8 cellular contexts compared by ENCODE assay signal in the genomic region with DNA sequence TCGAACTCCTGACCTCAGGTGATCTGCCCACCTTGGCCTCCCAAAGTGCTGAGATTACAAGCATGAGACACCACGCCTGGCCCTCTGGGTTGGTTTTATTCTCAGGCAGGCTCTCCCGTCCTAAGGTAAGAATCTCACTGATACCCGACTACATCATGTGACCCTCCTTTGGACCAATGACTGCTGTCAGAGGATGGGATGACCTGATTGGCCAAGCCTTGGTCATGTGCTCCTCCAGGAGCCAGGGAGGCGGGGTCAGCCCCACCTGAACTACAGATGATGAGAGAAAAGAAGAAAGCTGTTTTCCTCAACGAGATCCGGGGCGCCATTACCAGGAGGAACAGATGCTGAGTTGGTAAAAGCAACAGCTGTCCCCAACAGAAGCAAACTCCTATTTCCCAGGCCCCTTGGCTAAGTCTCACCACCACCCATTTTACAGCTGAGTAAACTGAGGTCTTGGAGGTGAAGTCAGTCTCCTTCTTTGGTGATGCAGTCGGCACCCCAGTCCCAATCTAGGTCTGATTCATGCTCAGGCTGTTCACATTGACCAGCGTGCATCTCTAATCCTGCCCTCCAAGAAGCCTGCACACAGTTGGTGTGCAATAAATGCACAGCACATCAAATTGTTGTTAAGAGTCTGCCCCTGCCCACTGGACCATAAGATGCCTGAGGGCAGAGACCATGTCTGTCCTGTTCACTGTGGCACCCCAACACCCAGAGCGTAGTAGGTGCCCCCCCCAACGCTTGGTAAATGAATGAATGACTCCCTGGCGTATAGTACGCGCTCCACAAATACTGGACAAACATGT.
A peak's percentile ranks its signal among the peaks of the same experiment; 100 is the strongest.
DNase-seq lines count a peak whose midpoint lies in the region; ATAC-seq and TF ChIP-seq lines count a peak whose summit lies in the region.

No MANE protein-coding gene starts in this region.

- peak overlapping the region; percentile 79 to 85 for H3K27ac ChIP-seq in thoracic aorta

- intact Hi-C loops in activated CD8-positive, alpha-beta T cell treated with anti-CD3 and anti-CD28 coated beads for 36 hours (cut with micrococcal nuclease), result no loop called here

- H3K4me3 ChIP-seq in thoracic aorta, result no peak overlapping the region

- H3K36me3 ChIP-seq in thoracic aorta, result no peaks in the 10 kb centered on the region

- no peak overlapping the region for H3K4me3 Mint-ChIP-seq in activated CD8-positive, alpha-beta T cell treated with anti-CD3 and anti-CD28 coated beads for 36 hours
- H3K4me3 Mint-ChIP-seq in activated CD8-positive, alpha-beta T cell treated with anti-CD3 and anti-CD28 coated beads, Interleukin-2, amount 10 ng/mL, durations not matched to agents 7 days and 5 days, result no peak overlapping the region
- H3K4me3 Mint-ChIP-seq in T-cell, result peak overlapping the region in 1 of 3 donors; percentile 59

- H3K27ac Mint-ChIP-seq in activated CD8-positive, alpha-beta T cell treated with anti-CD3 and anti-CD28 coated beads for 36 hours, result no peak overlapping the region
- no peak overlapping the region for H3K27ac Mint-ChIP-seq in activated CD8-positive, alpha-beta T cell treated with anti-CD3 and anti-CD28 coated beads, Interleukin-2, amount 10 ng/mL, durations not matched to agents 7 days and 5 days
- no peak overlapping the region for H3K27ac Mint-ChIP-seq in T-cell

- no peaks in the 10 kb centered on the region for H3K36me3 Mint-ChIP-seq in activated CD8-positive, alpha-beta T cell treated with anti-CD3 and anti-CD28 coated beads for 36 hours (ENCODE audit: low read depth)
- H3K36me3 Mint-ChIP-seq in activated CD8-positive, alpha-beta T cell treated with anti-CD3 and anti-CD28 coated beads, Interleukin-2, amount 10 ng/mL, durations not matched to agents 7 days and 5 days (ENCODE audit: low read depth), result no peaks in the 10 kb centered on the region
- no peaks in the 10 kb centered on the region for H3K36me3 Mint-ChIP-seq in T-cell

- H3K27me3 ChIP-seq in thoracic aorta (replicated peaks; ENCODE audit: insufficient read depth), result no peaks in the 10 kb centered on the region

- POLR2A ChIA-PET in activated CD8-positive, alpha-beta T cell treated with anti-CD3 and anti-CD28 coated beads for 36 hours (lab: Charles Lee), result no interaction called here
- POLR2A ChIA-PET in activated CD8-positive, alpha-beta T cell treated with anti-CD3 and anti-CD28 coated beads, Interleukin-2, amount 10 ng/mL, durations not matched to agents 7 days and 5 days (lab: Charles Lee), result no interaction called here
- POLR2A ChIA-PET in T-cell (lab: Charles Lee), result no interaction called here

- H3K4me1 ChIP-seq in thoracic aorta (ENCODE audit: control insufficient read depth in 1 of 2, low read depth in 2 of 2), result peaks cover 19 to 29% of the 10 kb centered on the region in 2 donors

- H3K9me3 Mint-ChIP-seq in activated CD8-positive, alpha-beta T cell treated with anti-CD3 and anti-CD28 coated beads for 36 hours, result no peaks in the 10 kb centered on the region
- no peaks in the 10 kb centered on the region for H3K9me3 Mint-ChIP-seq in activated CD8-positive, alpha-beta T cell treated with anti-CD3 and anti-CD28 coated beads, Interleukin-2, amount 10 ng/mL, durations not matched to agents 7 days and 5 days (ENCODE audit: insufficient read depth)
- H3K9me3 Mint-ChIP-seq in T-cell, result no peaks in the 10 kb centered on the region

- peaks cover 5% of the 10 kb centered on the region for H3K27me3 Mint-ChIP-seq in activated CD8-positive, alpha-beta T cell treated with anti-CD3 and anti-CD28 coated beads for 36 hours
- H3K27me3 Mint-ChIP-seq in activated CD8-positive, alpha-beta T cell treated with anti-CD3 and anti-CD28 coated beads, Interleukin-2, amount 10 ng/mL, durations not matched to agents 7 days and 5 days (ENCODE audit: low read depth), result peaks cover 37% of the 10 kb centered on the region
- peaks cover 0 to 14% of the 10 kb centered on the region in 2 donors for H3K27me3 Mint-ChIP-seq in T-cell

- H3K9me3 ChIP-seq in thoracic aorta, result no peaks in the 10 kb centered on the region

- DNase-seq in activated CD8-positive, alpha-beta T cell treated with anti-CD3 and anti-CD28 coated beads for 36 hours, result peak; percentile 32
- DNase-seq in activated CD8-positive, alpha-beta T cell treated with anti-CD3 and anti-CD28 coated beads, Interleukin-2, amount 10 ng/mL, durations not matched to agents 7 days and 5 days, result no peak
- DNase-seq in NCI-H524 (lab: John Stamatoyannopoulos, UW), result peak; percentile 87 to 96
- DNase-seq in germinal center (ENCODE audit: low spot score), result peak; percentile 75
- no peak for DNase-seq in thoracic aorta (ENCODE audit: low spot score)
- DNase-seq in cerebellar nuclear complex (lab: John Stamatoyannopoulos, UW), result no peak
- DNase-seq in T-cell, result no peak
- no peak for DNase-seq in NCI-H1930 (lab: John Stamatoyannopoulos, UW)

- peaks cover 27% of the 10 kb centered on the region for H3K4me1 Mint-ChIP-seq in activated CD8-positive, alpha-beta T cell treated with anti-CD3 and anti-CD28 coated beads for 36 hours (ENCODE audit: low read depth)
- H3K4me1 Mint-ChIP-seq in activated CD8-positive, alpha-beta T cell treated with anti-CD3 and anti-CD28 coated beads, Interleukin-2, amount 10 ng/mL, durations not matched to agents 7 days and 5 days (ENCODE audit: low read depth), result peaks cover 13% of the 10 kb centered on the region
- H3K4me1 Mint-ChIP-seq in T-cell, result peaks cover 17 to 24% (median 18%) of the 10 kb centered on the region in 3 donors

- ATAC-seq in activated CD8-positive, alpha-beta T cell treated with anti-CD3 and anti-CD28 coated beads for 36 hours, result peak; percentile 35
- ATAC-seq in activated CD8-positive, alpha-beta T cell treated with anti-CD3 and anti-CD28 coated beads, Interleukin-2, amount 10 ng/mL, durations not matched to agents 7 days and 5 days, result no peak
- no peak for ATAC-seq in thoracic aorta (ENCODE audit: insufficient number of reproducible peaks, low FRiP score, low read depth)
- ATAC-seq in T-cell (replicated peaks in 1 of 4), result no peak

- CTCF ChIA-PET in activated CD8-positive, alpha-beta T cell treated with anti-CD3 and anti-CD28 coated beads for 36 hours (lab: Charles Lee), result no interaction called here
- CTCF ChIA-PET in activated CD8-positive, alpha-beta T cell treated with anti-CD3 and anti-CD28 coated beads, Interleukin-2, amount 10 ng/mL, durations not matched to agents 7 days and 5 days (lab: Charles Lee), result no interaction called here
- CTCF ChIA-PET in T-cell (lab: Charles Lee), result no interaction called here

- no peak for TF ChIP-seq CTCF in activated CD8-positive, alpha-beta T cell treated with anti-CD3 and anti-CD28 coated beads for 36 hours (IDR thresholded peaks at IDR 0.05)
- TF ChIP-seq CTCF in thoracic aorta (IDR thresholded peaks at IDR 0.05), result no peak

Comparison
In these comparisons a context has a peak if more than half of its experiments do, and no peak if none do; other contexts are left out.
1. DNase-seq: peak in activated CD8-positive, alpha-beta T cell treated with anti-CD3 and anti-CD28 coated beads for 36 hours (single experiment), NCI-H524 (2 of 2) and germinal center (single experiment); none in activated CD8-positive, alpha-beta T cell treated with anti-CD3 and anti-CD28 coated beads, Interleukin-2, amount 10 ng/mL, durations not matched to agents 7 days and 5 days (single experiment), thoracic aorta (single experiment), cerebellar nuclear complex (0 of 2), T-cell (0 of 34) and NCI-H1930 (0 of 2).